ENCODE assay signal across 1 cellular context in the genomic region with DNA sequence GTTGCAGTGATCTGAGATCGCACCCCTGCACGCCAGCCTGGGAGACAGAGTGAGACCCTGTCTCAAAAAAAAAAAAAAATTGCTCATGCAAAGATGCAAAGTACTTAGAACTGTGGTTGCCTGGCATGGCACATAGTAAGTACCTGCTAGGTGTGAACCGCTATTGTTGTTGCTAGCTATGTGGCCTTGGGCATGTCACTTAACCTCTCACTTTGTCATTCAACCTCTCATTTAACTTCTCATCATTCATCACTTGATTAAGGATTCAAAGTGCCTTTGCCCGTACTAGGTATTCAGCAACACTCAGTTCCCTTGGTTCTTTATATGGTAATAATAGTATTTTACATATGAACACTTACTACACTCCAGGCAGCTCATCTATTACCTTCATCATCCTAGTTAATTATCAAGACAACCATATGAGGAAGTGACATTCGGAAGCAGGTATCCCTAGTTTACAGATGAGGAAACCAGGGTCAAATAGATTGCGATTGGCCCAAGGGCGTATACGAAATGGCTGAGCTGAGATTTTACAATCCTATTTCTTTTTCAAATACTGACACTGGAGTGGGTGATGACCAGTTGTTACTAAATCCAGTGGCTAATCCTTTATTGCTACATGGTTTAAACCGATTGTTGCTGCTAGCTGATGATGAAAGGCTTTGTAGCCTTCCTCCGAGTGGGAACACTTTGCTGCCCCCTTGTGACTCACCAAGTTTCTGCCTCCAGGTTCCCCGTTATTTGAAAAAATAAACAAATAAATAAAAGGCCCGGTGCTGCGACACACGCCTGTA.
TF ChIP-seq lines count a peak whose summit lies in the region.

No MANE protein-coding gene starts in this region.

TF ChIP-seq in neural cell, 6 proteins besides CTCF, POLR2A, EP300 and RAD21:
- peak; percentile 55 for TF ChIP-seq SMC3 (conservative IDR thresholded peaks at IDR 0.05; ENCODE audit: poor library complexity)
- TF ChIP-seq EZH2 (IDR thresholded peaks at IDR 0.05; ENCODE audit: borderline replicate concordance, insufficient read depth, low read length, poor library complexity, severe bottlenecking): no peak
- no peak for TF ChIP-seq POLR2AphosphoS5 (IDR thresholded peaks at IDR 0.05)
- TF ChIP-seq MXI1 (conservative IDR thresholded peaks at IDR 0.05; ENCODE audit: poor library complexity, severe bottlenecking): no peak
- TF ChIP-seq, protein P1, sequence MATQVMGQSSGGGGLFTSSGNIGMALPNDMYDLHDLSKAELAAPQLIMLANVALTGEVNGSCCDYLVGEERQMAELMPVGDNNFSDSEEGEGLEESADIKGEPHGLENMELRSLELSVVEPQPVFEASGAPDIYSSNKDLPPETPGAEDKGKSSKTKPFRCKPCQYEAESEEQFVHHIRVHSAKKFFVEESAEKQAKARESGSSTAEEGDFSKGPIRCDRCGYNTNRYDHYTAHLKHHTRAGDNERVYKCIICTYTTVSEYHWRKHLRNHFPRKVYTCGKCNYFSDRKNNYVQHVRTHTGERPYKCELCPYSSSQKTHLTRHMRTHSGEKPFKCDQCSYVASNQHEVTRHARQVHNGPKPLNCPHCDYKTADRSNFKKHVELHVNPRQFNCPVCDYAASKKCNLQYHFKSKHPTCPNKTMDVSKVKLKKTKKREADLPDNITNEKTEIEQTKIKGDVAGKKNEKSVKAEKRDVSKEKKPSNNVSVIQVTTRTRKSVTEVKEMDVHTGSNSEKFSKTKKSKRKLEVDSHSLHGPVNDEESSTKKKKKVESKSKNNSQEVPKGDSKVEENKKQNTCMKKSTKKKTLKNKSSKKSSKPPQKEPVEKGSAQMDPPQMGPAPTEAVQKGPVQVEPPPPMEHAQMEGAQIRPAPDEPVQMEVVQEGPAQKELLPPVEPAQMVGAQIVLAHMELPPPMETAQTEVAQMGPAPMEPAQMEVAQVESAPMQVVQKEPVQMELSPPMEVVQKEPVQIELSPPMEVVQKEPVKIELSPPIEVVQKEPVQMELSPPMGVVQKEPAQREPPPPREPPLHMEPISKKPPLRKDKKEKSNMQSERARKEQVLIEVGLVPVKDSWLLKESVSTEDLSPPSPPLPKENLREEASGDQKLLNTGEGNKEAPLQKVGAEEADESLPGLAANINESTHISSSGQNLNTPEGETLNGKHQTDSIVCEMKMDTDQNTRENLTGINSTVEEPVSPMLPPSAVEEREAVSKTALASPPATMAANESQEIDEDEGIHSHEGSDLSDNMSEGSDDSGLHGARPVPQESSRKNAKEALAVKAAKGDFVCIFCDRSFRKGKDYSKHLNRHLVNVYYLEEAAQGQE (IDR thresholded peaks at IDR 0.05; ENCODE audit: borderline replicate concordance): no peak
- no peak for TF ChIP-seq TAF1 (IDR thresholded peaks at IDR 0.05; ENCODE audit: low read depth)
